ENCODE assay signal across 10 cellular contexts in genomic region chr10:3542185-3542611, GRCh38.
DNase-seq lines count a peak whose midpoint lies in the region; TF ChIP-seq lines count a peak whose summit lies in the region.
"Had no signal": no experiment of that assay in that cellular context is flagged by ENCODE, and none has a peak within 500 bp of the region (broad histone marks: within the 10 kb centered on the region; RNA-seq: fewer than 3 reads in every experiment).

No MANE protein-coding gene starts in this region.

- H3K4me2 ChIP-seq in GM23248 (ENCODE audit: unreplicated experiment): peak overlapping the region; percentile 64
- peak overlapping the region; percentile 16 for H3K4me2 ChIP-seq in smooth muscle cell

- H3K36me3 ChIP-seq in GM23248 (ENCODE audit: low read depth) (no peaks in the 10 kb centered on the region), smooth muscle cell (ENCODE audit: low read depth) (no peaks in the 10 kb centered on the region)

- H3K4me3 ChIP-seq in GM23248: 0 out of 2 replicates have a peak overlapping the region, but pooled peaks have one; percentile 4
- no peak overlapping the region for H3K4me3 ChIP-seq in fibroblast of the aortic adventitia (ENCODE audit: low read depth, low read length)
- no peak overlapping the region for H3K4me3 ChIP-seq in smooth muscle cell

- H3K4me1 ChIP-seq in GM23248 (ENCODE audit: insufficient read depth) (peaks cover 41% of the 10 kb centered on the region), smooth muscle cell (ENCODE audit: low read depth) (no peaks in the 10 kb centered on the region)

- H2AFZ ChIP-seq in GM23248 (peak overlapping the region; percentile 28; the same call in 1 of the 2 replicates), smooth muscle cell (ENCODE audit: low read depth) (no peak overlapping the region)

- no peaks in the 10 kb centered on the region for H3K79me2 ChIP-seq in GM23248 (ENCODE audit: insufficient read depth)
- H3K79me2 ChIP-seq in smooth muscle cell (ENCODE audit: low read depth): no peaks in the 10 kb centered on the region

- peak; percentile 96 for DNase-seq in GM23248
- DNase-seq in amniotic epithelial cell (ENCODE audit: low read depth): peak; percentile 66
- peak; percentile 96 for DNase-seq in fibroblast of the aortic adventitia (ENCODE audit: low read depth)
- DNase-seq in smooth muscle cell (lab: John Stamatoyannopoulos, UW; ENCODE audit: unreplicated experiment): no peak
- no peak for DNase-seq in DMS153 treated with DMSO at 0.1 percent for 48 hours (lab: John Stamatoyannopoulos, UW; ENCODE audit: unreplicated experiment)
- no peak for DNase-seq in HuH-7.5 (ENCODE audit: low spot score)
- no peak for DNase-seq in SKM-1 treated with dmso at 0.1 percent for 144 hours (lab: John Stamatoyannopoulos, UW; ENCODE audit: unreplicated experiment)
- no peak for DNase-seq in central memory CD4-positive, alpha-beta T cell
- DNase-seq: activated CD8-positive, alpha-beta memory T cell treated with anti-CD3 and anti-CD28 coated beads, Interleukin-2, amount 50 U/mL, for 48 hours; KBM-7 had no signal

- TF ChIP-seq CTCF in fibroblast of the aortic adventitia (IDR thresholded peaks at IDR 0.05; ENCODE audit: insufficient read depth, low read length) (peak; percentile 8), smooth muscle cell (IDR thresholded peaks at IDR 0.05; ENCODE audit: borderline replicate concordance, insufficient read depth, poor library complexity, severe bottlenecking) (no peak)

- 1 to 3% methylated on average over 5 of the region's 5 CpGs for whole genome bisulfite sequencing in GM23248 (ENCODE audit: low coverage in 1 of 2, low lambda C conversion rate in 2 of 2, missing lambda C conversion rate in 2 of 2), 2 experiments
- WGBS in smooth muscle cell (ENCODE audit: low lambda C conversion rate): 60% methylated on average over 5 of the region's 5 CpGs

- H3K27ac ChIP-seq in GM23248: peak overlapping the region; percentile 77
- peak overlapping the region; percentile 45 for H3K27ac ChIP-seq in smooth muscle cell (ENCODE audit: low read depth)

- no peaks in the 10 kb centered on the region for H3K9me2 ChIP-seq in GM23248 (ENCODE audit: insufficient read depth)

- H3K9ac ChIP-seq in GM23248 (peak overlapping the region; percentile 57), smooth muscle cell (ENCODE audit: low read depth) (no peak overlapping the region)

- H3K27me3 ChIP-seq in GM23248 (replicated peaks; ENCODE audit: insufficient read depth): no peaks in the 10 kb centered on the region
- H3K27me3 ChIP-seq in smooth muscle cell (ENCODE audit: low read depth): no peaks in the 10 kb centered on the region

- H3F3A ChIP-seq in GM23248 (ENCODE audit: insufficient read depth): peaks cover 41% of the 10 kb centered on the region
- H3F3A ChIP-seq in smooth muscle cell (ENCODE audit: low read depth): peaks cover 11% of the 10 kb centered on the region

- H4K20me1 ChIP-seq in GM23248 (ENCODE audit: insufficient read depth): no peaks in the 10 kb centered on the region
- no peaks in the 10 kb centered on the region for H4K20me1 ChIP-seq in smooth muscle cell (ENCODE audit: low read depth)

- in situ Hi-C loops in GM23248 (cut with MboI): loop anchor here (25.0 kb wide), 1 partner anchor 220 kb away; no protein-coding TSS in a partner anchor

- no peaks in the 10 kb centered on the region for H3K9me3 ChIP-seq in GM23248 (ENCODE audit: low read depth)
- H3K9me3 ChIP-seq in smooth muscle cell (replicated peaks; ENCODE audit: low read depth): no peaks in the 10 kb centered on the region

Comparison
In these comparisons a context has a peak if more than half of its experiments do, and no peak if none do; other contexts are left out.
1. DNase-seq: peak in GM23248 (single experiment), amniotic epithelial cell (single experiment) and fibroblast of the aortic adventitia (single experiment); none in smooth muscle cell (single experiment), DMS153 treated with DMSO at 0.1 percent for 48 hours (single experiment), HuH-7.5 (single experiment), SKM-1 treated with dmso at 0.1 percent for 144 hours (single experiment) and central memory CD4-positive, alpha-beta T cell (single experiment).